ENCODE assay signal across 8 cellular contexts in genomic region chr10:98262571-98262970, GRCh38. TPM values are rescaled to one million over a fixed set of nuclear protein-coding genes. Genes with fewer than 3 reads are reported as not detected.
DNase-seq lines count a peak whose midpoint lies in the region; ATAC-seq and TF ChIP-seq lines count a peak whose summit lies in the region.

No MANE protein-coding gene starts in this region.

- no peak for TF ChIP-seq POLR2A in transverse colon (IDR thresholded peaks at IDR 0.05)

- H3K9me3 ChIP-seq in left ventricle myocardium inferior (replicated peaks) = no peaks in the 10 kb centered on the region
- no peaks in the 10 kb centered on the region for H3K9me3 ChIP-seq in transverse colon

- H3K27me3 Mint-ChIP-seq in Calu3 (ENCODE audit: unreplicated experiment) = no peaks in the 10 kb centered on the region

- H3K27me3 ChIP-seq in left ventricle myocardium inferior (ENCODE audit: low read depth) = no peaks in the 10 kb centered on the region
- H3K27me3 ChIP-seq in transverse colon = peaks cover 19% of the 10 kb centered on the region

- CTCF ChIA-PET in Calu3 (lab: Charles Lee) = interaction anchor here (2.3 kb wide), 1 partner anchor 47 kb away, joined by 22 read pairs; no protein-coding TSS in a partner anchor

- peaks cover 25% of the 10 kb centered on the region for H3K4me1 Mint-ChIP-seq in Calu3 (ENCODE audit: low read depth, unreplicated experiment)

- DNase-seq in Calu3 (peak; percentile 50), HT-29 (ENCODE audit: low spot score) (peak; percentile 70), T1000 (lab: John Stamatoyannopoulos, UW) (peak; percentile 76), left ventricle myocardium inferior (peak; percentile 59), transverse colon (no peak)

- ATAC-seq in HG02759 (IDR thresholded peaks at IDR 0.05; ENCODE audit: unreplicated experiment) (no peak), HG02678 (IDR thresholded peaks at IDR 0.05; ENCODE audit: unreplicated experiment) (no peak), HG03521 (IDR thresholded peaks at IDR 0.05; ENCODE audit: unreplicated experiment) (no peak)

- TF ChIP-seq EP300 in transverse colon (IDR thresholded peaks at IDR 0.05; ENCODE audit: low read depth) = no peak

- H3K36me3 Mint-ChIP-seq in Calu3 (ENCODE audit: insufficient read depth, unreplicated experiment) = no peaks in the 10 kb centered on the region

- no peak overlapping the region for H3K4me3 Mint-ChIP-seq in Calu3 (ENCODE audit: low read depth, unreplicated experiment)

- no peaks in the 10 kb centered on the region for H3K9me3 Mint-ChIP-seq in Calu3 (ENCODE audit: low read depth, unreplicated experiment)

- no peaks in the 10 kb centered on the region for H3K36me3 ChIP-seq in left ventricle myocardium inferior
- H3K36me3 ChIP-seq in transverse colon = no peaks in the 10 kb centered on the region

- in situ Hi-C loops in transverse colon (cut with MboI; ENCODE audit: low pct_ligation_motif_present in 1 of 4, low pct_unique_long_range_greater_than_20kb in 1 of 4, low sequenced_read_pairs in 3 of 4) = no loop called here

- TF ChIP-seq CTCF in Calu3 (IDR thresholded peaks at IDR 0.05; ENCODE audit: unreplicated experiment) = peak; percentile 49
- TF ChIP-seq CTCF in left ventricle myocardium inferior (IDR thresholded peaks at IDR 0.05; ENCODE audit: borderline replicate concordance) = peak; percentile 70
- peak in 4 of 5 experiments; percentile 22 to 30 (median 28) for TF ChIP-seq CTCF in transverse colon (IDR thresholded peaks at IDR 0.05)

- H3K27ac ChIP-seq in left ventricle myocardium inferior (replicated peaks) (no peak overlapping the region), transverse colon (no peak overlapping the region)

- no peak overlapping the region for H3K27ac Mint-ChIP-seq in Calu3 (ENCODE audit: unreplicated experiment)

- BruUV-seq in Calu3 (replicated peaks; lab: Mats Ljungman, UMichigan) = no TSS peak

- intact Hi-C loops in Calu3 (cut with micrococcal nuclease; ENCODE audit: unreplicated experiment) (loop anchor here (1.0 kb wide), 1 partner anchor 47 kb away; no protein-coding TSS in a partner anchor), left ventricle myocardium inferior (cut with micrococcal nuclease) (no loop called here), transverse colon (cut with DNase I; ENCODE audit: low total_unique reads) (no loop called here)

- H3K4me1 ChIP-seq in left ventricle myocardium inferior = peaks cover 10% of the 10 kb centered on the region
- peaks cover 0 to 12% (median 2%) of the 10 kb centered on the region in 4 donors for H3K4me1 ChIP-seq in transverse colon

- H3K4me3 ChIP-seq in left ventricle myocardium inferior (no peak overlapping the region), transverse colon (no peak overlapping the region)

- 70% methylated on average over 7 of the region's 7 CpGs; no CpG with 5 or more reads in 1 of the 2 donors for WGBS in transverse colon (ENCODE audit: low coverage in 1 of 2), 2 donors

RNA-seq across cellular contexts. Expression of gene LOXL4, which starts 5.4 kb away (rescaled TPM):
- total RNA-seq in Calu3 (2022) (2.2 and 2.6 TPM in 2 replicates), left ventricle myocardium inferior (1.4 TPM), transverse colon (1 to 10 TPM; 1.9 to 6.4 (median 2.8) TPM)
- total RNA-seq in HT-29 (2014; rRNA removed; shearing (Covaris generic)) = 19.6 and 23.0 TPM in 2 replicates
